ENCODE assay signal across 4 cellular contexts in the genomic region with DNA sequence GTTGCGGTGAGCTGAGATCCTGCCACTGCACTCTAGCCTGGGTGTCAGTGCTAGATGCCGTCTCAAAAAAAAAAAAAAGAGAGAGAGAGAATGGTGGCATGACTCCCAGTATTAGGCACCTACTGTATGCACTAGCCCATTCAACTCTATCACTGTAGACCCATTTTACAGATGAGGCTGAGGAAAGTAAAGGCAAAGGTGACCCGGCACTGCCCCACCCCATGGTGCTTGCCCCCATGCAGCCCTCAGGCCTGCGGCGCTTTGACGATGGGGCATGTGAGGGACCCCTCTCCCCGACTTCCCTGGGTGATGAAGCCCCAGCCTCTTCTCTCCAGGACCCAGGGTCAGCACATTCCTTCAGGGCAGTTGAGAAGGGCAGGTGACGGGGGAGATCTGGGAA.
TF ChIP-seq lines count a peak whose summit lies in the region.

No MANE protein-coding gene starts in this region.

TF ChIP-seq in SK-N-SH, 30 proteins besides CTCF, POLR2A, EP300 and RAD21 (continues in another document):
- TF ChIP-seq ZBTB33 (IDR thresholded peaks at IDR 0.05; ENCODE audit: borderline replicate concordance, low read depth) (no peak), NRF1 (IDR thresholded peaks at IDR 0.05; ENCODE audit: low read depth, low read length) (no peak), GABPA (IDR thresholded peaks at IDR 0.05; ENCODE audit: low read depth) (no peak), FOXJ3 (CRISPR knock-in tag; IDR thresholded peaks at IDR 0.05) (no peak), SMC3 (IDR thresholded peaks at IDR 0.05; ENCODE audit: low read depth, low read length) (no peak), MEF2A (IDR thresholded peaks at IDR 0.05; ENCODE audit: borderline replicate concordance, low read depth) (no peak), GATA2 (CRISPR knock-in tag; IDR thresholded peaks at IDR 0.05) (no peak), TCF12 (IDR thresholded peaks at IDR 0.05) (no peak)
- TF ChIP-seq, protein P1, sequence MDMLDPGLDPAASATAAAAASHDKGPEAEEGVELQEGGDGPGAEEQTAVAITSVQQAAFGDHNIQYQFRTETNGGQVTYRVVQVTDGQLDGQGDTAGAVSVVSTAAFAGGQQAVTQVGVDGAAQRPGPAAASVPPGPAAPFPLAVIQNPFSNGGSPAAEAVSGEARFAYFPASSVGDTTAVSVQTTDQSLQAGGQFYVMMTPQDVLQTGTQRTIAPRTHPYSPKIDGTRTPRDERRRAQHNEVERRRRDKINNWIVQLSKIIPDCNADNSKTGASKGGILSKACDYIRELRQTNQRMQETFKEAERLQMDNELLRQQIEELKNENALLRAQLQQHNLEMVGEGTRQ (IDR thresholded peaks at IDR 0.05; ENCODE audit: borderline replicate concordance, low read depth, low read length) = no peak
- TF ChIP-seq, protein P2, sequence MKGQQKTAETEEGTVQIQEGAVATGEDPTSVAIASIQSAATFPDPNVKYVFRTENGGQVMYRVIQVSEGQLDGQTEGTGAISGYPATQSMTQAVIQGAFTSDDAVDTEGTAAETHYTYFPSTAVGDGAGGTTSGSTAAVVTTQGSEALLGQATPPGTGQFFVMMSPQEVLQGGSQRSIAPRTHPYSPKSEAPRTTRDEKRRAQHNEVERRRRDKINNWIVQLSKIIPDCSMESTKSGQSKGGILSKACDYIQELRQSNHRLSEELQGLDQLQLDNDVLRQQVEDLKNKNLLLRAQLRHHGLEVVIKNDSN (IDR thresholded peaks at IDR 0.05; ENCODE audit: borderline replicate concordance, low read depth) = no peak

TF ChIP-seq in SK-N-SH treated with all-trans-retinoic acid at 6 μM for 48 hours, 23 proteins besides CTCF, POLR2A, EP300 and RAD21 (continues in another document):
- no peak for TF ChIP-seq RARB (CRISPR knock-in tag; IDR thresholded peaks at IDR 0.05)
- no peak for TF ChIP-seq TOX (CRISPR knock-in tag; IDR thresholded peaks at IDR 0.05; ENCODE audit: borderline replicate concordance)
- no peak for TF ChIP-seq OSR1 (CRISPR knock-in tag; IDR thresholded peaks at IDR 0.05)
- no peak for TF ChIP-seq ZC3H10 (CRISPR knock-in tag; IDR thresholded peaks at IDR 0.05)
- no peak for TF ChIP-seq ZNF8 (CRISPR knock-in tag; IDR thresholded peaks at IDR 0.05)
- TF ChIP-seq ZNF70 (CRISPR knock-in tag; IDR thresholded peaks at IDR 0.05) = no peak
- TF ChIP-seq, protein P3, sequence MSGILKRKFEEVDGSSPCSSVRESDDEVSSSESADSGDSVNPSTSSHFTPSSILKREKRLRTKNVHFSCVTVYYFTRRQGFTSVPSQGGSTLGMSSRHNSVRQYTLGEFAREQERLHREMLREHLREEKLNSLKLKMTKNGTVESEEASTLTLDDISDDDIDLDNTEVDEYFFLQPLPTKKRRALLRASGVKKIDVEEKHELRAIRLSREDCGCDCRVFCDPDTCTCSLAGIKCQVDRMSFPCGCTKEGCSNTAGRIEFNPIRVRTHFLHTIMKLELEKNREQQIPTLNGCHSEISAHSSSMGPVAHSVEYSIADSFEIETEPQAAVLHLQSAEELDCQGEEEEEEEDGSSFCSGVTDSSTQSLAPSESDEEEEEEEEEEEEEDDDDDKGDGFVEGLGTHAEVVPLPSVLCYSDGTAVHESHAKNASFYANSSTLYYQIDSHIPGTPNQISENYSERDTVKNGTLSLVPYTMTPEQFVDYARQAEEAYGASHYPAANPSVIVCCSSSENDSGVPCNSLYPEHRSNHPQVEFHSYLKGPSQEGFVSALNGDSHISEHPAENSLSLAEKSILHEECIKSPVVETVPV (CRISPR knock-in tag; IDR thresholded peaks at IDR 0.05) = no peak
- no peak for TF ChIP-seq ZFP30 (CRISPR knock-in tag; IDR thresholded peaks at IDR 0.05)
- TF ChIP-seq BACH2 (CRISPR knock-in tag; IDR thresholded peaks at IDR 0.05; ENCODE audit: borderline replicate concordance) = no peak
- TF ChIP-seq PATZ1 (CRISPR knock-in tag; IDR thresholded peaks at IDR 0.05; ENCODE audit: borderline replicate concordance) = no peak

TF ChIP-seq in HEK293, 187 proteins besides CTCF, POLR2A, EP300 and RAD21:
- 0 out of 2 replicates have a peak, but pooled peaks have one; percentile 19 for TF ChIP-seq KLF8 (tag by site-specific recombination; IDR thresholded peaks at IDR 0.05)
- TF ChIP-seq ZNF157 (tag by site-specific recombination; IDR thresholded peaks at IDR 0.05) = no peak
- TF ChIP-seq ZNF792 (tag by site-specific recombination; IDR thresholded peaks at IDR 0.05) = peak; percentile 98
- peak; percentile 37 for TF ChIP-seq ZNF623 (tag by site-specific recombination; IDR thresholded peaks at IDR 0.05)
- TF ChIP-seq, protein P4, sequence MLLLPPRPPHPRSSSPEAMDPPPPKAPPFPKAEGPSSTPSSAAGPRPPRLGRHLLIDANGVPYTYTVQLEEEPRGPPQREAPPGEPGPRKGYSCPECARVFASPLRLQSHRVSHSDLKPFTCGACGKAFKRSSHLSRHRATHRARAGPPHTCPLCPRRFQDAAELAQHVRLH (tag by site-specific recombination; IDR thresholded peaks at IDR 0.05) = peak; percentile 54; the same call in 1 of the 2 replicates

TF ChIP-seq in H1, 55 proteins besides CTCF, POLR2A, EP300 and RAD21:
- TF ChIP-seq KDM5A (IDR thresholded peaks at IDR 0.05; ENCODE audit: low read length) = no peak
- TF ChIP-seq SAP30 (IDR thresholded peaks at IDR 0.05; ENCODE audit: insufficient read depth, insufficient replicate concordance, low read length) = no peak
- TF ChIP-seq SIRT6 (IDR thresholded peaks at IDR 0.05; ENCODE audit: low read length) = no peak
- no peak for TF ChIP-seq CHD7 (IDR thresholded peaks at IDR 0.05; ENCODE audit: insufficient replicate concordance, low read length)
- no peak for TF ChIP-seq SP2 (IDR thresholded peaks at IDR 0.05; ENCODE audit: low read length)
- no peak for TF ChIP-seq CEBPB (IDR thresholded peaks at IDR 0.05; ENCODE audit: low read depth, low read length)
- TF ChIP-seq KDM1A (IDR thresholded peaks at IDR 0.05; ENCODE audit: borderline replicate concordance, low read length) = peak; percentile 73; the same call in 1 of the 2 replicates
- no peak for TF ChIP-seq ZNF274 (IDR thresholded peaks at IDR 0.05; ENCODE audit: borderline replicate concordance, extremely low read depth, low read length)
TF ChIP-seq in H1: peak in this region for 1.
